Comparison of ENCODE assay signal across 14 cellular contexts in the genomic region with DNA sequence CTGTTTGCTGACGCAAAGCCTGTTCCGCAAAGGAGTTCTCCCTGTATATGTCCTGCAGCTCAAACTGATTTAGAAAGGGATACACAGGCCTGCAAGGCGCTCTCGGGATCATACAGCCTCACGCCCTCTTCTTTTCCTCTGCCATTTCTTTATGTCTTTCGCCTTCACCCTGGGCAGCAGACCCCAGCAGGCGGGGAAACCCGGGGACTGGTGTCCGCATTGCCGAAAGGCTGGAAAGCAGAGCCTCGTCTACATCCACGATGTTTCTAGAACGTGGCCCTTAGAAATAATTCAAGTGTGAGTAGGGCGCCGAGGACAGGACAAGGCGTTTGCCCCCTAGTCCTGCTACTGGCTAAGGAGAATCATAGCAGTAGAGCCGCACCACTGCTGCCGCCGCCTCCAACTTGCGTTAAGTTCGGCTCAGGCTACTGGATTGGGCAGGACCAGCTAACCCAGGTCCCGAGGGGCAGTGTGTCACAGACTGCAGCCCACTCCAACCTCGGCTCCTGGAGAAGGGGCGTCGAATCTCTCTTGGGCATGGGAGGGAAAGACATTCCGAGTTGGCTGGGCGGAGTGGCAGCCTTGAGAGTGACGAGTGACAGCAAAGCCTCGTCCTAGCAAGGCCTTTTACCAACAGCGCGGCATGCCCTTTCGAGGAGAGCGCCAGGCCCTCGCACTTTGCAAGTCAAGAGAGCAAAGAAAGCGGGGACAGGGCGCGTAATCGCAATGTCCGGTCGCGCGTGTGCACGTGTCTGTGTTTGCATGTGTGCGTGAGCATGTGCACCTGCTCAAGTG. TPM values are rescaled to one million over a fixed set of nuclear protein-coding genes. Genes with fewer than 3 reads are reported as not detected.
DNase-seq lines count a peak whose midpoint lies in the region; ATAC-seq and TF ChIP-seq lines count a peak whose summit lies in the region.
"Had no signal": no experiment of that assay in that cellular context is flagged by ENCODE, and none has a peak within 500 bp of the region (broad histone marks: within the 10 kb centered on the region; RNA-seq: fewer than 3 reads in every experiment).

No MANE protein-coding gene starts in this region.

- H3K27ac Mint-ChIP-seq in activated CD4-positive, alpha-beta T cell treated with anti-CD3 and anti-CD28 coated beads, Interleukin-2, amount 10 ng/mL, durations not matched to agents 7 days and 5 days, result peak overlapping the region; percentile 6
- H3K27ac Mint-ChIP-seq: activated T-helper 17 cell treated with anti-CD3 and anti-CD28 coated beads, Interleukin-2, amount 50 U/mL, for 72 hours had no signal

- H3K27me3 ChIP-seq in brain microvascular endothelial cell (replicated peaks) (no peaks in the 10 kb centered on the region), iPS-15b (ENCODE audit: control insufficient read depth, insufficient read depth, low read length) (peaks cover 97% of the 10 kb centered on the region), spleen (replicated peaks in 1 of 7) (peaks cover 17 to 100% (median 98%) of the 10 kb centered on the region in 7 donors)

- POLR2A ChIA-PET in activated CD4-positive, alpha-beta T cell treated with anti-CD3 and anti-CD28 coated beads, Interleukin-2, amount 10 ng/mL, durations not matched to agents 7 days and 5 days (lab: Charles Lee), result no interaction called here

- in situ Hi-C loops in brain microvascular endothelial cell (cut with HindIII; ENCODE audit: low pct_ligation_motif_present, low sequenced_read_pairs), result no loop called here

- TF ChIP-seq CTCF in brain microvascular endothelial cell (IDR thresholded peaks at IDR 0.05; ENCODE audit: low read depth, low read length, missing control alignments) (no peak), spleen (IDR thresholded peaks at IDR 0.05 in 8 of 11, conservative IDR thresholded peaks at IDR 0.05 in 3 of 11) (no peak)

- H3K9me3 ChIP-seq in iPS-15b (ENCODE audit: control insufficient read depth, insufficient read depth, low read length), result no peaks in the 10 kb centered on the region
- peaks cover 0 to 35% (median 0%) of the 10 kb centered on the region in 8 donors for H3K9me3 ChIP-seq in spleen

- CTCF ChIA-PET in activated CD4-positive, alpha-beta T cell treated with anti-CD3 and anti-CD28 coated beads, Interleukin-2, amount 10 ng/mL, durations not matched to agents 7 days and 5 days (lab: Charles Lee), result no interaction called here

- H3K36me3 Mint-ChIP-seq in activated CD4-positive, alpha-beta T cell treated with anti-CD3 and anti-CD28 coated beads, Interleukin-2, amount 10 ng/mL, durations not matched to agents 7 days and 5 days (ENCODE audit: low read depth), result peaks cover 4% of the 10 kb centered on the region

- no peak overlapping the region for H3K9ac ChIP-seq in iPS-15b (ENCODE audit: low read depth, low read length)

- H3K27ac ChIP-seq in brain microvascular endothelial cell (peak overlapping the region; percentile 96), spleen (no peak overlapping the region)

- 10 to 17% (median 12%) methylated on average over 33 to 44 of the region's 44 CpGs for WGBS in spleen, 5 donors

- DNase-seq in activated CD4-positive, alpha-beta T cell treated with anti-CD3 and anti-CD28 coated beads, Interleukin-2, amount 10 ng/mL, durations not matched to agents 7 days and 5 days, result no peak
- DNase-seq in activated CD4-positive, alpha-beta T cell treated with anti-CD3 and anti-CD28 coated beads, Interleukin-2, amount 50 U/mL, for 1 hour, result no peak
- DNase-seq in brain microvascular endothelial cell (no peak), spleen (peak; percentile 63), amniotic stem cell (lab: John Stamatoyannopoulos, UW) (no peak)
- DNase-seq in activated CD4-positive, CD25-positive, alpha-beta regulatory T cell (lab: John Stamatoyannopoulos, UW), result no peak
- DNase-seq: dermis blood vessel endothelial cell; GOT3; NK-92 treated with Interleukin-12 subunit alpha and Interleukin-12 subunit beta, amount 100 ng/mL, for 24 hours; T-helper 9 cell; trophoblast cell had no signal

- peaks cover 8% of the 10 kb centered on the region for H3K36me3 ChIP-seq in brain microvascular endothelial cell (replicated peaks)
- no peaks in the 10 kb centered on the region for H3K36me3 ChIP-seq in iPS-15b (ENCODE audit: control insufficient read depth, insufficient read depth, low read length)
- H3K36me3 ChIP-seq in spleen, result no peaks in the 10 kb centered on the region

- no peak overlapping the region for H3K4me3 ChIP-seq in brain microvascular endothelial cell (ENCODE audit: low read depth, low read length)
- peak overlapping the region; percentile 49 for H3K4me3 ChIP-seq in iPS-15b (ENCODE audit: low read depth, low read length)
- no peak overlapping the region for H3K4me3 ChIP-seq in spleen

- peaks cover 4% of the 10 kb centered on the region for H3K4me1 Mint-ChIP-seq in activated CD4-positive, alpha-beta T cell treated with anti-CD3 and anti-CD28 coated beads, Interleukin-2, amount 10 ng/mL, durations not matched to agents 7 days and 5 days
- H3K4me1 Mint-ChIP-seq: activated T-helper 17 cell treated with anti-CD3 and anti-CD28 coated beads, Interleukin-2, amount 50 U/mL, for 72 hours had no signal

- no peak for TF ChIP-seq POLR2A in spleen (IDR thresholded peaks at IDR 0.05)

- no peaks in the 10 kb centered on the region for H3K4me1 ChIP-seq in iPS-15b (ENCODE audit: control insufficient read depth, insufficient read depth, low read length)
- H3K4me1 ChIP-seq in spleen, result peaks cover 7 to 28% (median 19%) of the 10 kb centered on the region in 6 donors

- intact Hi-C loops in spleen (cut with DNase I; ENCODE audit: low total_unique reads), result no loop called here

- H3K9me3 Mint-ChIP-seq in activated CD4-positive, alpha-beta T cell treated with anti-CD3 and anti-CD28 coated beads, Interleukin-2, amount 10 ng/mL, durations not matched to agents 7 days and 5 days, result peaks cover 11% of the 10 kb centered on the region

- peaks cover 73% of the 10 kb centered on the region for H3K27me3 Mint-ChIP-seq in activated CD4-positive, alpha-beta T cell treated with anti-CD3 and anti-CD28 coated beads, Interleukin-2, amount 10 ng/mL, durations not matched to agents 7 days and 5 days

- no peak overlapping the region for H3K4me3 Mint-ChIP-seq in activated CD4-positive, alpha-beta T cell treated with anti-CD3 and anti-CD28 coated beads, Interleukin-2, amount 10 ng/mL, durations not matched to agents 7 days and 5 days
- H3K4me3 Mint-ChIP-seq: activated T-helper 17 cell treated with anti-CD3 and anti-CD28 coated beads, Interleukin-2, amount 50 U/mL, for 72 hours had no signal

- no peak for ATAC-seq in GM19324 (IDR thresholded peaks at IDR 0.05; ENCODE audit: low FRiP score, unreplicated experiment)
- ATAC-seq: activated T-helper 17 cell treated with anti-CD3 and anti-CD28 coated beads, Interleukin-2, amount 50 U/mL, for 72 hours had no signal

RNA-seq across cellular contexts. Expression of a gene that starts 2.6 kb away (rescaled TPM):
- total RNA-seq in activated CD4-positive, alpha-beta T cell treated with anti-CD3 and anti-CD28 coated beads, Interleukin-2, amount 10 ng/mL, durations not matched to agents 7 days and 5 days, result not detected
- under 1 TPM in 2 of 7 donors, not detected in 5; 0.06 to 0.17 TPM for total RNA-seq in spleen
- under 1 TPM; under 0.01 to 0.03 (median under 0.01) TPM for polyA plus RNA-seq in spleen
- total RNA-seq: activated T-helper 17 cell treated with anti-CD3 and anti-CD28 coated beads, Interleukin-2, amount 50 U/mL, for 72 hours had no signal
